ENCODE assay signal across 17 cellular contexts in the genomic region with DNA sequence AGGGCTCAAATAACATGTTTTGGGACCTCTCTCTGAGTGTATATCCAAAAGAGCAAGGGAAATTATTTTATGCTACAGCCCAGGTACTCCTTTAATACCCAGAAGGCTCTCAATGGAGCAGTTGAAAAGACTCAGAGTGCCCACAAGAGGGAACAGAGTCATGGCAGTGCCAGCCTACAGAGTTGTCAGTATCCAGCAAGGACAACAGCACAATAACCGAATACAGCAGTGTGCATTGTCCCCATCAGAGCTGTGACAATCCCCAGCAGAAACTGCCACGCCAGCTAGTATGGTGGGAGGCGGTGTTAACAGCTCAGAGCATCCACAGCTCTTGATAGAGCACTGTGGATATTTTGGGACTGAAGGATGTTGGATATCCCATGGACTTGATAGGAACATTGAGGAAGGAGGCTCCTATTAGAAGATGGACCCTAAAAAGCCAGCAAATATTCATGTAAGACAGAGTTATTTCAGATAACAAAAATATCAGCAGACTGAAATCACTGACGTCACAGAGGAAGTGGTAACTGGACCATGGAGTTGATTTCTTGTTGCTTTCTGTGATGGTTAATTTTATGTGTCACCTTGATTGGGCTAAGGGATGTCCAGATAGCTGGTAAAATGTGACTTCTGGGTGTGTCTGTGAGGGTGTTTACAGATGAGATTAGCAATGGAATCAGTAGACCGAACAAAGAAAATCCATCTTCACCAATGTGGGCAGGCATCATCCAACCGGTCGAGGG. TPM values are rescaled to one million over a fixed set of nuclear protein-coding genes. Genes with fewer than 3 reads are reported as not detected.
DNase-seq lines count a peak whose midpoint lies in the region; ATAC-seq, FAIRE-seq and TF ChIP-seq lines count a peak whose summit lies in the region.
"Had no signal": no experiment of that assay in that cellular context is flagged by ENCODE, and none has a peak within 500 bp of the region (broad histone marks: within the 10 kb centered on the region; RNA-seq: fewer than 3 reads in every experiment).

No MANE protein-coding gene starts in this region.

- FAIRE-seq in frontal cortex (lab: Jason Lieb, UNC) = no peak

- no peaks in the 10 kb centered on the region for H3K9me3 Mint-ChIP-seq in osteocyte (ENCODE audit: unreplicated experiment)
- H3K9me3 Mint-ChIP-seq: CD4-positive, alpha-beta T cell; GM23338 had no signal

- H3K27ac ChIP-seq in mesendoderm (ENCODE audit: low read depth, low read length) = no peak overlapping the region

- peak in 49 of 56 donors; percentile 7 to 89 (median 57) for DNase-seq in amygdala (lab: John Stamatoyannopoulos, UW)
- DNase-seq in frontal cortex (ENCODE audit: low spot score in 2 of 2) = peak; percentile 38 to 52
- peak; percentile 80 for DNase-seq in midbrain (lab: John Stamatoyannopoulos, UW)
- DNase-seq in superior temporal gyrus (ENCODE audit: extremely low spot score) = peak; percentile 95
- no peak for DNase-seq in osteocyte (ENCODE audit: extremely low spot score, unreplicated experiment)
- no peak for DNase-seq in stimulated activated CD4-positive, alpha-beta T cell treated with anti-CD3 and anti-CD28 coated beads, Interleukin-2, amount 100 ng/mL, for 48 hours
- no peak for DNase-seq in mesendoderm
- DNase-seq: Calu3; CD4-positive, alpha-beta T cell; KG1; NCI-H1092; NCI-H146; NCI-H2081; NCI-H524 had no signal

- peaks cover 55% of the 10 kb centered on the region for H3K27me3 Mint-ChIP-seq in osteocyte (ENCODE audit: unreplicated experiment)
- H3K27me3 Mint-ChIP-seq: B cell; CD4-positive, alpha-beta T cell had no signal

- H3K4ac ChIP-seq in mesendoderm (ENCODE audit: low read depth, low read length) = no peak overlapping the region

- TF ChIP-seq CTCF in osteocyte (IDR thresholded peaks at IDR 0.05) = no peak

- ATAC-seq in GM21360 (IDR thresholded peaks at IDR 0.05; ENCODE audit: unreplicated experiment) = no peak
- ATAC-seq: GM23338 had no signal

- H3K4me1 ChIP-seq in mesendoderm (ENCODE audit: control insufficient read depth, low read depth, low read length) = no peaks in the 10 kb centered on the region

- no peak overlapping the region for H3K4me2 ChIP-seq in mesendoderm (ENCODE audit: low read length)
- H3K4me2 ChIP-seq: GM23338 had no signal

- H3K79me1 ChIP-seq in mesendoderm (ENCODE audit: low read length) = no peaks in the 10 kb centered on the region

- no peak overlapping the region for H3K9ac ChIP-seq in mesendoderm (ENCODE audit: low read length)

- H3K4me3 Mint-ChIP-seq in osteocyte (ENCODE audit: unreplicated experiment) = no peak overlapping the region
- H3K4me3 Mint-ChIP-seq: B cell; CD4-positive, alpha-beta T cell; GM23338 had no signal

- no CpG with 5 or more reads among the region's 7 CpGs for WGBS in mesendoderm (ENCODE audit: extremely low coverage, insufficient coverage, low lambda C conversion rate)

- H2BK5ac ChIP-seq in mesendoderm (ENCODE audit: low read length) = no peak overlapping the region

- no peak overlapping the region for H2BK15ac ChIP-seq in mesendoderm (replicated peaks; ENCODE audit: low read depth)

- H2BK120ac ChIP-seq in mesendoderm (ENCODE audit: low read depth, low read length) = no peak overlapping the region

- H3K56ac ChIP-seq in mesendoderm (ENCODE audit: low read length) = no peak overlapping the region

- H3K4me1 Mint-ChIP-seq in osteocyte (ENCODE audit: unreplicated experiment) = no peaks in the 10 kb centered on the region
- H3K4me1 Mint-ChIP-seq: GM23338 had no signal

- no peak overlapping the region for H3K4me3 ChIP-seq in mesendoderm (ENCODE audit: low read length)
- H3K4me3 ChIP-seq: GM23338 had no signal

- no peak overlapping the region for H2AK5ac ChIP-seq in mesendoderm (ENCODE audit: low read length)

- H4K8ac ChIP-seq in mesendoderm (ENCODE audit: low read depth, low read length) = no peak overlapping the region

- no peak overlapping the region for H3K27ac Mint-ChIP-seq in osteocyte (ENCODE audit: unreplicated experiment)
- H3K27ac Mint-ChIP-seq: B cell; CD4-positive, alpha-beta T cell; GM23338 had no signal

- no peaks in the 10 kb centered on the region for H3K36me3 Mint-ChIP-seq in osteocyte (ENCODE audit: unreplicated experiment)

- H3K36me3 ChIP-seq in mesendoderm (ENCODE audit: control insufficient read depth, insufficient read depth, low read length) = no peaks in the 10 kb centered on the region

- no peaks in the 10 kb centered on the region for H3K79me2 ChIP-seq in mesendoderm (ENCODE audit: control insufficient read depth, insufficient read depth, low read length)

- no peak overlapping the region for H3K23ac ChIP-seq in mesendoderm (ENCODE audit: low read length)

- no peak overlapping the region for H4K5ac ChIP-seq in mesendoderm (ENCODE audit: low read length)

- H3K27me3 ChIP-seq in mesendoderm (ENCODE audit: insufficient read depth, low read length, poor library complexity) = no peaks in the 10 kb centered on the region

- H3K18ac ChIP-seq in mesendoderm (ENCODE audit: low read length) = no peak overlapping the region

RNA-seq across cellular contexts. Expression of gene PAFAH1B2, which starts 17.7 kb away (rescaled TPM):
- total RNA-seq in frontal cortex (400 TPM), osteocyte (82.7 and 84.5 TPM in 2 replicates)
- 76.1 TPM for polyA plus RNA-seq in mesendoderm (2013, experiment 1 of 2)
- 73.8 TPM for polyA plus RNA-seq in mesendoderm (2013, experiment 2 of 2)

RNA-seq across cellular contexts. Expression of gene SIK3, which starts 28.2 kb away (rescaled TPM):
- total RNA-seq in frontal cortex (27.3 TPM), osteocyte (29.3 and 29.5 TPM in 2 replicates)
- polyA plus RNA-seq in mesendoderm (2013, experiment 1 of 2) = 11.6 TPM
- polyA plus RNA-seq in mesendoderm (2013, experiment 2 of 2) = 11.2 TPM

RNA-seq across cellular contexts. Expression of gene SIDT2, which starts 52.1 kb away (rescaled TPM):
- 9.4 TPM for total RNA-seq in frontal cortex
- 65.5 and 67.3 TPM in 2 replicates for total RNA-seq in osteocyte
- 9.6 TPM for polyA plus RNA-seq in mesendoderm (2013, experiment 1 of 2)
- polyA plus RNA-seq in mesendoderm (2013, experiment 2 of 2) = 8.7 TPM

Comparison
In these comparisons a context has a peak if more than half of its experiments do, and no peak if none do; other contexts are left out.
1. DNase-seq: peak in amygdala (49 of 56), frontal cortex (2 of 2), midbrain (single experiment) and superior temporal gyrus (single experiment); none in osteocyte (single experiment), stimulated activated CD4-positive, alpha-beta T cell treated with anti-CD3 and anti-CD28 coated beads, Interleukin-2, amount 100 ng/mL, for 48 hours (0 of 2) and mesendoderm (single experiment).